10 cellular contexts compared by ENCODE assay signal in the genomic region with DNA sequence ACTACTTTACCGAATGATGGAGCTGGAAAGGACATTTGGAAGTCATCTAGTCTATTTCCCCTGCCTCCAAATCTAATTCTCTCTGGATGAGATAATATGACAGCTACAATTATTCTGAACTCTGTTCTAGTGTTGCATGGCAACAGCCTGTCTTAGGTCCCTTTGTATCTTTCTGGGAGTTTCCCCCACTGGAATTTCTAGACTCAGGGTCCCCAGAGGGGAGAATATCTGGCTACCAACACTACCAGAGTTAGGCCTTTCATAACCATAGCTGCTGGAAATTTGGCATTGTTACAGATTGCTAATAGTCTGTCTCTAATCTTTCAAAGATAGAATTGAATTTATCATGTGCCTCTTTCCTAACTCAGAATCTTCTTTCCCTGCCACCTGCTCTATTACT. TPM values are rescaled to one million over a fixed set of nuclear protein-coding genes. Genes with fewer than 3 reads are reported as not detected.
DNase-seq lines count a peak whose midpoint lies in the region; ATAC-seq and TF ChIP-seq lines count a peak whose summit lies in the region.
"Had no signal": no experiment of that assay in that cellular context is flagged by ENCODE, and none has a peak within 500 bp of the region (broad histone marks: within the 10 kb centered on the region; RNA-seq: fewer than 3 reads in every experiment).

No MANE protein-coding gene starts in this region.

- peaks cover 48% of the 10 kb centered on the region for H3K4me1 Mint-ChIP-seq in nephron

- peaks cover 13% of the 10 kb centered on the region for H3K36me3 Mint-ChIP-seq in nephron (ENCODE audit: low read depth)

- peak overlapping the region; percentile 73 for H3K27ac ChIP-seq in ACC112 (ENCODE audit: low read depth, low read length)
- H3K27ac ChIP-seq in HL-60 (replicated peaks): peak overlapping the region; percentile 16; the same call in 1 of the 2 replicates
- H3K27ac ChIP-seq in breast epithelium: peak overlapping the region; percentile 48 to 82

- peak overlapping the region in 2 of 3 experiments; percentile 10 to 51 for H3K4me3 Mint-ChIP-seq in nephron

- H3K27me3 ChIP-seq in ACC112 (ENCODE audit: insufficient read depth, low read length): no peaks in the 10 kb centered on the region
- H3K27me3 ChIP-seq in HL-60 (ENCODE audit: insufficient read depth, poor library complexity, severe bottlenecking): no peaks in the 10 kb centered on the region
- peaks cover 0 to 18% of the 10 kb centered on the region in 2 donors for H3K27me3 ChIP-seq in breast epithelium

- no peaks in the 10 kb centered on the region for H3K9me3 ChIP-seq in breast epithelium

- no peak for ATAC-seq in HG02973 (IDR thresholded peaks at IDR 0.05; ENCODE audit: unreplicated experiment)
- ATAC-seq in HG03135 (IDR thresholded peaks at IDR 0.05; ENCODE audit: unreplicated experiment): no peak

- H3K27ac Mint-ChIP-seq in nephron: peak overlapping the region; percentile 56 to 75 (median 67)

- H3K4me1 ChIP-seq in ACC112 (ENCODE audit: control insufficient read depth, insufficient read depth, low read length, unreplicated experiment): peaks cover 65% of the 10 kb centered on the region
- H3K4me1 ChIP-seq in breast epithelium: no peaks in the 10 kb centered on the region

- no peaks in the 10 kb centered on the region for H3K27me3 Mint-ChIP-seq in nephron (ENCODE audit: low read depth)

- TF ChIP-seq CTCF in HL-60 (IDR thresholded peaks at IDR 0.05; ENCODE audit: insufficient read depth, low read length) (no peak), breast epithelium (IDR thresholded peaks at IDR 0.05) (no peak), nephron (IDR thresholded peaks at IDR 0.05; ENCODE audit: unreplicated experiment in 3 of 3) (no peak)

- peaks cover under 1% of the 10 kb centered on the region for H3K9me3 Mint-ChIP-seq in nephron

- DNase-seq in HL-60 (ENCODE audit: low read depth in 1 of 2, low spot score in 1 of 2) (no peak), breast epithelium (ENCODE audit: low spot score in 2 of 2) (no peak), NCI-H82 (lab: John Stamatoyannopoulos, UW) (no peak), C1 segment of cervical spinal cord (lab: John Stamatoyannopoulos, UW) (no peak)
- DNase-seq: activated CD4-positive, alpha-beta T cell treated with anti-CD3 and anti-CD28 coated beads for 1 hour; dermis blood vessel endothelial cell had no signal

- H3K36me3 ChIP-seq in ACC112 (ENCODE audit: insufficient read depth, low read length) (0 out of 2 replicates have a peak, but pooled peaks cover 4% of the 10 kb centered on the region), breast epithelium (no peaks in the 10 kb centered on the region)

- no peak overlapping the region for H2AFZ ChIP-seq in ACC112 (ENCODE audit: low read length, unreplicated experiment)

- H3K4me3 ChIP-seq in ACC112 (ENCODE audit: low read depth, low read length) (peak overlapping the region; percentile 69), HL-60 (replicated peaks; ENCODE audit: insufficient read depth, low read length) (peak overlapping the region; percentile 31), breast epithelium (peak overlapping the region in 1 of 3 donors; percentile 29)

- peaks cover 91% of the 10 kb centered on the region for H3K79me2 ChIP-seq in ACC112 (ENCODE audit: control insufficient read depth, insufficient read depth, low read length, unreplicated experiment)

- intact Hi-C loops in breast epithelium (cut with DNase I; ENCODE audit: low total_unique reads): no loop called here

- no peak for TF ChIP-seq POLR2A in breast epithelium (IDR thresholded peaks at IDR 0.05)

RNA-seq across cellular contexts. Expression of gene MSN, which starts 4.5 kb away (rescaled TPM):
- 100 to 1,000 TPM; 132 to 190 (median 182) TPM for total RNA-seq in breast epithelium

Comparison
In these comparisons a context has a peak if more than half of its experiments do, and no peak if none do; other contexts are left out.
1. H3K27ac ChIP-seq: peak in every context shown above with its lines; median percentile 73 in ACC112; 65 in breast epithelium; 16 in HL-60.